In the genomic region with DNA sequence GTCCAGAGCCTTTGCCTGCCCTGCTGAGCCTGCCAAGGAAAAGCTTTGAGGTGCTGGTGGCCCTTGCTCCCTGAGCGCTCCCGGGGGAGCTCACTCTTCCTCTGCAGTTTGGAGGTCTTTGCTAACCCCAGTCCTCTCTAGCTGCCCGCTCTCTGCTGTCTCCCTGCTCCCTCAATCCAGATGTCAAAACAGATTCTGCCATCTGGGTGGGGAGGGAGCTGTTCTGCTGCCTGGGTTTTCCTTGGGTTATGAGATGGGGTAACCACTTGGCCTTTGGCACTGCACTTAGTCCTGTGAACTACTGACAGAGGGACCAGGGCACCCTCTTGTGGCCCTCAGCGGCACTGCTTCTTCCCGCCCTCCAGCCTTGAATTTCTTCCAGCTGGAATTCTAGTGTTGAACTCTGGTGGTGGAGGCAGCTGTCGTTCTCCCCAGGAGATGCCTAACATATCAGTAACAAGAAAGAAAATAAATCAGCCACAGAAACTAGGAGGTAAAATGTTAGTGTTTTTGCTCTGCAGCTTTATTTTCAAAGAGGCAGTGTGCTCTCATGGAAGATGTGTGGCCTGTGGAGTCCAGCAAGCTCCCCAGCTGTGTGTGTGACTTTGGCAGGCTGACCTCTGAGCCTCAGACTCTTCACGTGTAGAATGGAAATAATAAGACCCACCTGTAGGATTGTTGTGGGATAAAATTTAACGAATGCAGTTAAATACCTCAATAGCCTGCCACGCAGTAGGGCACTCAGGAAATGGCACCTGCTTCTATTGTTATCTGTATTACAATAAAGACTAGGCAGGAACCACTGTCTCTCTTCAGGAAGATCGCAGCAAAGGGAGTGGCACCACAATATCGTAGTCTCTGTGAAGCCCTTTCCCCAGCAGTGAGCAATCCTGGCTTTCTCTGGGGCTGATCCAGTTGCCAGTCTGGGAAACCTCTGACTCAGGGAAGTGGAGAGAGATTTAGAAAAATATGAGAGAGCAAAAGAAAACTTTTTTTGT, we compare ENCODE assay signal across 8 cellular contexts. TPM values are rescaled to one million over a fixed set of nuclear protein-coding genes. Genes with fewer than 3 reads are reported as not detected.
A peak's percentile ranks its signal among the peaks of the same experiment; 100 is the strongest.
DNase-seq lines count a peak whose midpoint lies in the region; ATAC-seq and TF ChIP-seq lines count a peak whose summit lies in the region.

No MANE protein-coding gene starts in this region.

- POLR2A ChIA-PET in activated CD8-positive, alpha-beta T cell treated with anti-CD3 and anti-CD28 coated beads, Interleukin-2, amount 10 ng/mL, durations not matched to agents 7 days and 5 days (lab: Charles Lee), result interaction anchor here (0.7 to 1.3 kb wide), 4 partner anchors 12 to 770 kb away, joined by 3 to 4 read pairs (median 3); no protein-coding TSS in a partner anchor

- H3K27me3 Mint-ChIP-seq in activated CD8-positive, alpha-beta T cell treated with anti-CD3 and anti-CD28 coated beads, Interleukin-2, amount 10 ng/mL, durations not matched to agents 7 days and 5 days (ENCODE audit: low read depth), result no peaks in the 10 kb centered on the region
- peaks cover 1% of the 10 kb centered on the region for H3K27me3 Mint-ChIP-seq in endothelial cell (ENCODE audit: unreplicated experiment)
- H3K27me3 Mint-ChIP-seq in mesothelial cell of epicardium (ENCODE audit: low read depth), result no peaks in the 10 kb centered on the region

- peaks cover under 1% of the 10 kb centered on the region for H3K36me3 Mint-ChIP-seq in activated CD8-positive, alpha-beta T cell treated with anti-CD3 and anti-CD28 coated beads, Interleukin-2, amount 10 ng/mL, durations not matched to agents 7 days and 5 days (ENCODE audit: low read depth)
- H3K36me3 Mint-ChIP-seq in endothelial cell (ENCODE audit: low read depth, unreplicated experiment) (peaks cover 4% of the 10 kb centered on the region), mesothelial cell of epicardium (no peaks in the 10 kb centered on the region)

- TF ChIP-seq CTCF in endothelial cell (IDR thresholded peaks at IDR 0.05; ENCODE audit: unreplicated experiment), result peak; percentile 79
- peak; percentile 80 for TF ChIP-seq CTCF in mesothelial cell of epicardium (IDR thresholded peaks at IDR 0.05; ENCODE audit: unreplicated experiment)

- no peak overlapping the region for H3K4me3 Mint-ChIP-seq in activated CD8-positive, alpha-beta T cell treated with anti-CD3 and anti-CD28 coated beads, Interleukin-2, amount 10 ng/mL, durations not matched to agents 7 days and 5 days
- H3K4me3 Mint-ChIP-seq in endothelial cell (ENCODE audit: unreplicated experiment) (no peak overlapping the region), mesothelial cell of epicardium (no peak overlapping the region)

- H3K9me3 Mint-ChIP-seq in activated CD8-positive, alpha-beta T cell treated with anti-CD3 and anti-CD28 coated beads, Interleukin-2, amount 10 ng/mL, durations not matched to agents 7 days and 5 days (ENCODE audit: insufficient read depth), result no peaks in the 10 kb centered on the region
- no peaks in the 10 kb centered on the region for H3K9me3 Mint-ChIP-seq in endothelial cell (ENCODE audit: unreplicated experiment)
- no peaks in the 10 kb centered on the region for H3K9me3 Mint-ChIP-seq in mesothelial cell of epicardium

- ATAC-seq in HG02852 (IDR thresholded peaks at IDR 0.05; ENCODE audit: unreplicated experiment) (peak; percentile 61), HG03175 (IDR thresholded peaks at IDR 0.05; ENCODE audit: unreplicated experiment) (no peak)
- ATAC-seq in activated CD8-positive, alpha-beta T cell treated with anti-CD3 and anti-CD28 coated beads, Interleukin-2, amount 10 ng/mL, durations not matched to agents 7 days and 5 days, result peak; percentile 37

- CTCF ChIA-PET in activated CD8-positive, alpha-beta T cell treated with anti-CD3 and anti-CD28 coated beads, Interleukin-2, amount 10 ng/mL, durations not matched to agents 7 days and 5 days (lab: Charles Lee), result interaction anchor here (0.6 to 4.5 kb wide), 43 partner anchors 7 to 400 kb away, joined by 3 to 62 read pairs (median 6); partner anchors contain the start of genes CELF1 and CSTPP1

- peaks cover 38% of the 10 kb centered on the region for H3K4me1 Mint-ChIP-seq in activated CD8-positive, alpha-beta T cell treated with anti-CD3 and anti-CD28 coated beads, Interleukin-2, amount 10 ng/mL, durations not matched to agents 7 days and 5 days (ENCODE audit: low read depth)
- H3K4me1 Mint-ChIP-seq in endothelial cell (ENCODE audit: unreplicated experiment), result peaks cover 36% of the 10 kb centered on the region
- peaks cover 10% of the 10 kb centered on the region for H3K4me1 Mint-ChIP-seq in mesothelial cell of epicardium

- DNase-seq in DMS114 treated with DMSO at 0.1 percent for 48 hours (lab: John Stamatoyannopoulos, UW; ENCODE audit: unreplicated experiment) (peak; percentile 51), NCI-H748 (lab: John Stamatoyannopoulos, UW; ENCODE audit: unreplicated experiment) (peak; percentile 91), endothelial cell (ENCODE audit: low spot score) (peak; percentile 89), mesothelial cell of epicardium (ENCODE audit: low spot score in 2 of 2, unreplicated experiment in 2 of 2) (peak in 1 of 2 experiments; percentile 79)
- peak; percentile 64 for DNase-seq in activated CD8-positive, alpha-beta T cell treated with anti-CD3 and anti-CD28 coated beads, Interleukin-2, amount 10 ng/mL, durations not matched to agents 7 days and 5 days
- DNase-seq in stimulated activated naive CD4-positive, alpha-beta T cell (lab: John Stamatoyannopoulos, UW), result peak; percentile 18 to 80 (median 44)

- peak overlapping the region; percentile 60 for H3K27ac Mint-ChIP-seq in activated CD8-positive, alpha-beta T cell treated with anti-CD3 and anti-CD28 coated beads, Interleukin-2, amount 10 ng/mL, durations not matched to agents 7 days and 5 days
- H3K27ac Mint-ChIP-seq in endothelial cell (ENCODE audit: unreplicated experiment) (peak overlapping the region; percentile 67), mesothelial cell of epicardium (no peak overlapping the region)

RNA-seq across cellular contexts. Expression of gene ARFGAP2, which starts 23.4 kb away (rescaled TPM):
- 100 to 1,000 TPM in 1 of 2 experiments, 10 to 100 TPM in 1; 89.6 to 102 TPM for total RNA-seq in activated CD8-positive, alpha-beta T cell treated with anti-CD3 and anti-CD28 coated beads, Interleukin-2, amount 10 ng/mL, durations not matched to agents 7 days and 5 days
- 78.7 TPM for total RNA-seq in endothelial cell (ENCODE audit: unreplicated experiment)
- total RNA-seq in mesothelial cell of epicardium, result 101 to 111 TPM (median 105 TPM) in 3 replicates

RNA-seq across cellular contexts. Expression of gene PACSIN3, which starts 33.0 kb away (rescaled TPM):
- total RNA-seq in activated CD8-positive, alpha-beta T cell treated with anti-CD3 and anti-CD28 coated beads, Interleukin-2, amount 10 ng/mL, durations not matched to agents 7 days and 5 days, result 1 to 10 TPM; 2.0 to 2.1 TPM
- total RNA-seq in endothelial cell (ENCODE audit: unreplicated experiment), result 10.7 TPM
- total RNA-seq in mesothelial cell of epicardium, result 61.1 to 68.2 TPM (median 64.1 TPM) in 3 replicates
